8 cellular contexts compared by ENCODE assay signal in genomic region chr9:129641751-129642585, GRCh38. TPM values are rescaled to one million over a fixed set of nuclear protein-coding genes. Genes with fewer than 3 reads are reported as not detected.
A peak's percentile ranks its signal among the peaks of the same experiment; 100 is the strongest.
DNase-seq lines count a peak whose midpoint lies in the region; ATAC-seq and TF ChIP-seq lines count a peak whose summit lies in the region.

ASB6 (minus strand) TSS chr9:129642151; CDS start chr9:129641999, 152 bp downstream.

- H3K4me1 ChIP-seq in adipocyte (ENCODE audit: control insufficient read depth, insufficient read depth, low read length), result peaks cover 23% of the 10 kb centered on the region
- H3K4me1 ChIP-seq in heart left ventricle, result peaks cover 0 to 26% (median 21%) of the 10 kb centered on the region in 12 donors
- H3K4me1 ChIP-seq in upper lobe of right lung, result peaks cover 19% of the 10 kb centered on the region

- H3K36me3 ChIP-seq in adipocyte (ENCODE audit: control insufficient read depth, insufficient read depth, low read length, severe bottlenecking) (peaks cover 24% of the 10 kb centered on the region), heart left ventricle (peaks cover 0 to 29% (median 25%) of the 10 kb centered on the region in 9 donors), upper lobe of right lung (peaks cover 29% of the 10 kb centered on the region)

- peak in 1 of 2 donors; percentile 77 for TF ChIP-seq POLR2A in heart left ventricle (IDR thresholded peaks at IDR 0.05)

- H3K9ac ChIP-seq in adipocyte (ENCODE audit: low read length), result peak within 1 kb of the TSS; percentile 95

- peak; percentile 84 for DNase-seq in NCI-H1105 (lab: John Stamatoyannopoulos, UW)
- DNase-seq in SW480 (ENCODE audit: low spot score), result peak; percentile 94
- peak; percentile 98 for DNase-seq in adipocyte (ENCODE audit: low read depth)
- DNase-seq in heart left ventricle, result peak; percentile 98 to 99 (median 98)
- peak; percentile 90 to 99 (median 95) for DNase-seq in posterior cingulate gyrus
- peak; percentile 99 for DNase-seq in upper lobe of right lung

- no peaks in the 10 kb centered on the region for H3K27me3 ChIP-seq in adipocyte (replicated peaks; ENCODE audit: control insufficient read depth, insufficient read depth, low read length)
- no peaks in the 10 kb centered on the region for H3K27me3 ChIP-seq in heart left ventricle
- H3K27me3 ChIP-seq in upper lobe of right lung, result no peaks in the 10 kb centered on the region

- peak; percentile 89 for TF ChIP-seq CTCF in GM12872 (IDR thresholded peaks at IDR 0.05; ENCODE audit: insufficient read depth, low read depth, low read length)
- peak; percentile 97 to 100 (median 100) for TF ChIP-seq CTCF in heart left ventricle (IDR thresholded peaks at IDR 0.05)
- TF ChIP-seq CTCF in upper lobe of right lung (IDR thresholded peaks at IDR 0.05), result peak; percentile 100

- H3K4me3 ChIP-seq in adipocyte (ENCODE audit: low read length), result peak within 1 kb of the TSS; percentile 99
- peak within 1 kb of the TSS; percentile 69 to 100 (median 95) for H3K4me3 ChIP-seq in heart left ventricle
- peak within 1 kb of the TSS; percentile 98 for H3K4me3 ChIP-seq in upper lobe of right lung

- peak; percentile 82 for ATAC-seq in HG02623 (IDR thresholded peaks at IDR 0.05; ENCODE audit: unreplicated experiment)
- peak; percentile 93 to 97 (median 95) for ATAC-seq in heart left ventricle
- peak; percentile 97 for ATAC-seq in upper lobe of right lung

- H3K27ac ChIP-seq in heart left ventricle, result peak within 1 kb of the TSS; percentile 55 to 85 (median 82)
- H3K27ac ChIP-seq in upper lobe of right lung, result peak within 1 kb of the TSS; percentile 85

- intact Hi-C loops in heart left ventricle (cut with DNase I) (loop anchor here (2.0 to 10.0 kb wide), 7 partner anchors 83 to 143 kb away; no protein-coding TSS in a partner anchor), posterior cingulate gyrus (cut with DNase I) (loop anchor here (5.0 kb wide), 1 partner anchor 140 kb away; no protein-coding TSS in a partner anchor), upper lobe of right lung (cut with DNase I) (loop anchor here (10.0 kb wide), 1 partner anchor 93 kb away; no protein-coding TSS in a partner anchor)

- 0 to 1% (median 0%) methylated on average over 28 to 93 of the region's 93 CpGs for WGBS in heart left ventricle, 4 donors

- H3K9me3 ChIP-seq in adipocyte (ENCODE audit: control insufficient read depth, low read length) (no peaks in the 10 kb centered on the region), heart left ventricle (no peaks in the 10 kb centered on the region), upper lobe of right lung (no peaks in the 10 kb centered on the region)

RNA-seq across cellular contexts. Expression of gene ASB6, which starts in this region (rescaled TPM):
- total RNA-seq in heart left ventricle (10 to 100 TPM in 5 of 9 donors, 1 to 10 TPM in 4; 7.5 to 22.5 (median 10.3) TPM), upper lobe of right lung (16.7 TPM)
- polyA plus RNA-seq in heart left ventricle, result 10 to 100 TPM in 1 of 2 donors, 1 to 10 TPM in 1; 8.2 to 17.2 TPM

Comparison
In these comparisons a context has a peak if more than half of its experiments do, and no peak if none do; other contexts are left out.
1. Peak in every context shown above with its lines: DNase-seq, ATAC-seq, H3K4me3 ChIP-seq and H3K27ac ChIP-seq.